9 cellular contexts compared by ENCODE assay signal in the genomic region with DNA sequence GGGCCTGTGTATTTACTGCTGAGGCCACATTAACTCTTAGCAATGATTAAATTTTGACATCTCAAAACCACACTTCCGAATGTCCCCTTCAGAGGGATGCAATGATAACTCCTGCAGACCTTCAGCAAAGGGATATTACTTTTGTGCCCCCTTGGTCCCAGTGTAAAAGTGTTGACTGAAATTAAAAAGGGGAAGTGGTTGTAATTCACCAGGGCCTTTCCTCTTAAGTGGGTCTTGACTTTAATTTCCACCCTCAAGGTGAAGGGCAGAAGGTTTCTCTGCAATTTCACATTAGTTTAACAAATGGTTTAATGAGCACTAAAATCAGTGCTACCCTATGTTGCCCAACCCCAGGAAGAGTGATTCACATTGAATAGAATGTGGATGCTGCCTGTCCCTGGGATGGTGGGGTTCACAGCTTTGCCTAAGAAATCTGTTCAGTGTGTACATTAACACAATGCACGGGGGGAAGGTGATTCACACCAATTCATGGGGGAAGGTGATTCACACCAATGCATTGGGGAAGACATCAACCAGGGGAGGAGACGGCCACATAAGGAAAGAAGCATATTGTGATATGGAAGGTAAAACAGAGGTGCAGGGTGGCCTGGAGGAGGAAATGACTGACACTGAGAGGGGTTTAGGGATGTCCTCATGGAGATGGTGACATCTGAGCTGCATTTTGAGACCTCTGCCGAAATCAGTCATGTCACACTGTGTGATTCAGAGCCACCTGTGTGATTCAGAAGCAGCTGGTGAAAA. TPM values are rescaled to one million over a fixed set of nuclear protein-coding genes. Genes with fewer than 3 reads are reported as not detected.
DNase-seq lines count a peak whose midpoint lies in the region; ATAC-seq and TF ChIP-seq lines count a peak whose summit lies in the region.
"Had no signal": no experiment of that assay in that cellular context is flagged by ENCODE, and none has a peak within 500 bp of the region (broad histone marks: within the 10 kb centered on the region; RNA-seq: fewer than 3 reads in every experiment).

No MANE protein-coding gene starts in this region.

- TF ChIP-seq EP300 in ovary (IDR thresholded peaks at IDR 0.05): no peak

- no peak for TF ChIP-seq CTCF in WI38 (IDR thresholded peaks at IDR 0.05; ENCODE audit: low read depth, low read length)
- TF ChIP-seq CTCF in neural progenitor cell (IDR thresholded peaks at IDR 0.05): no peak
- TF ChIP-seq CTCF in ovary (IDR thresholded peaks at IDR 0.05): no peak

- H3K4me2 ChIP-seq in neural progenitor cell: no peak overlapping the region

- intact Hi-C loops in ovary (cut with DNase I): no loop called here
- intact Hi-C loops in Right ventricle myocardium inferior (cut with DNase I): no loop called here

- peaks cover 6% of the 10 kb centered on the region for H3K9me3 Mint-ChIP-seq in neural progenitor cell

- H3K27me3 Mint-ChIP-seq in neural progenitor cell (ENCODE audit: insufficient read depth, low read depth): peaks cover 2% of the 10 kb centered on the region

- H3K4me1 Mint-ChIP-seq in neural progenitor cell: no peaks in the 10 kb centered on the region
- H3K4me1 Mint-ChIP-seq: activated naive CD8-positive, alpha-beta T cell treated with anti-CD3 and anti-CD28 coated beads, Interleukin-2, amount 10 ng/mL, durations not matched to agents 7 days and 5 days had no signal

- peak; percentile 57 for ATAC-seq in GM18861 (IDR thresholded peaks at IDR 0.05; ENCODE audit: unreplicated experiment)
- ATAC-seq in HG03378 (IDR thresholded peaks at IDR 0.05; ENCODE audit: unreplicated experiment): peak; percentile 55
- ATAC-seq in GM18505 (IDR thresholded peaks at IDR 0.05; ENCODE audit: unreplicated experiment): no peak
- ATAC-seq in Right ventricle myocardium inferior: no peak

- no peaks in the 10 kb centered on the region for H3K4me1 ChIP-seq in neural progenitor cell
- peaks cover 24% of the 10 kb centered on the region for H3K4me1 ChIP-seq in ovary (ENCODE audit: insufficient read depth)

- H3K4me3 ChIP-seq in WI38 (ENCODE audit: low read depth, low read length) (peak overlapping the region; percentile 5; the same call in 1 of the 2 replicates), neural progenitor cell (no peak overlapping the region), ovary (no peak overlapping the region)

- H3K36me3 Mint-ChIP-seq in neural progenitor cell: no peaks in the 10 kb centered on the region
- H3K36me3 Mint-ChIP-seq: activated naive CD8-positive, alpha-beta T cell treated with anti-CD3 and anti-CD28 coated beads, Interleukin-2, amount 10 ng/mL, durations not matched to agents 7 days and 5 days had no signal

- peak overlapping the region; percentile 14 for H2AFZ ChIP-seq in neural progenitor cell (replicated peaks)

- H4K20me1 ChIP-seq in neural progenitor cell (ENCODE audit: low read depth): no peaks in the 10 kb centered on the region

- peak overlapping the region; percentile 61 for H3K27ac Mint-ChIP-seq in neural progenitor cell
- H3K27ac Mint-ChIP-seq: activated naive CD8-positive, alpha-beta T cell treated with anti-CD3 and anti-CD28 coated beads, Interleukin-2, amount 10 ng/mL, durations not matched to agents 7 days and 5 days had no signal

- H3K79me2 ChIP-seq in neural progenitor cell (ENCODE audit: low read depth): no peaks in the 10 kb centered on the region

- H3K27ac ChIP-seq in neural progenitor cell (no peak overlapping the region), ovary (peak overlapping the region in 1 of 2 donors; percentile 7)

- H3K27me3 ChIP-seq in neural progenitor cell: no peaks in the 10 kb centered on the region
- no peaks in the 10 kb centered on the region for H3K27me3 ChIP-seq in ovary

- H3F3A ChIP-seq in neural progenitor cell (ENCODE audit: low read depth): peaks cover 4% of the 10 kb centered on the region

- DNase-seq in neural progenitor cell (ENCODE audit: low spot score): no peak
- no peak for DNase-seq in ovary
- no peak for DNase-seq in NCI-H69 (lab: John Stamatoyannopoulos, UW)
- DNase-seq in Right ventricle myocardium inferior (ENCODE audit: missing footprints): no peak
- DNase-seq: activated naive CD8-positive, alpha-beta T cell treated with anti-CD3 and anti-CD28 coated beads, Interleukin-2, amount 10 ng/mL, durations not matched to agents 7 days and 5 days had no signal

- no peak overlapping the region for H3K9ac ChIP-seq in neural progenitor cell

- WGBS in ovary, 3 donors: 58 to 71% (median 68%) methylated on average over 4 of the region's 4 CpGs

- no peak for TF ChIP-seq POLR2A in ovary (IDR thresholded peaks at IDR 0.05)
- TF ChIP-seq POLR2A in GM18505 (IDR thresholded peaks at IDR 0.05; ENCODE audit: borderline replicate concordance, extremely low read depth, insufficient read depth, insufficient read length): no peak

- H3K4me3 Mint-ChIP-seq in neural progenitor cell: no peak overlapping the region
- H3K4me3 Mint-ChIP-seq: activated naive CD8-positive, alpha-beta T cell treated with anti-CD3 and anti-CD28 coated beads, Interleukin-2, amount 10 ng/mL, durations not matched to agents 7 days and 5 days had no signal

- H3K36me3 ChIP-seq in neural progenitor cell (no peaks in the 10 kb centered on the region), ovary (no peaks in the 10 kb centered on the region)

- H3K9me3 ChIP-seq in neural progenitor cell (ENCODE audit: low read depth): no peaks in the 10 kb centered on the region
- H3K9me3 ChIP-seq in ovary: peaks cover 0 to 4% of the 10 kb centered on the region in 2 donors

RNA-seq across cellular contexts. Expression of gene TNS3, which starts 19.4 kb away (rescaled TPM):
- total RNA-seq in neural progenitor cell (ENCODE audit: low replicate concordance): 15.0 and 21.8 TPM in 2 replicates
- 100 to 1,000 TPM in 3 of 7 donors, 10 to 100 TPM in 4; 46.1 to 137 (median 96.3) TPM for total RNA-seq in ovary
- 10 to 100 TPM; 36.6 to 91.3 TPM for polyA plus RNA-seq in ovary
- 44.8 TPM for total RNA-seq in Right ventricle myocardium inferior

Comparison
In these comparisons a context has a peak if more than half of its experiments do, and no peak if none do; other contexts are left out.
1. ATAC-seq: peak in GM18861 (single experiment) and HG03378 (single experiment); none in GM18505 (single experiment) and Right ventricle myocardium inferior (single experiment).